Comparison of ENCODE assay signal across 27 cellular contexts in genomic region chr2:237199082-237199481, GRCh38.
DNase-seq lines count a peak whose midpoint lies in the region; ATAC-seq and TF ChIP-seq lines count a peak whose summit lies in the region.
"Had no signal": no experiment of that assay in that cellular context is flagged by ENCODE, and none has a peak within 500 bp of the region (broad histone marks: within the 10 kb centered on the region; RNA-seq: fewer than 3 reads in every experiment).

No MANE protein-coding gene starts in this region.

- intact Hi-C loops in activated CD8-positive, alpha-beta T cell treated with anti-CD3 and anti-CD28 coated beads for 36 hours (cut with micrococcal nuclease) = no loop called here

- H3K4me3 ChIP-seq in SJSA1 (no peak overlapping the region), fibroblast of lung (replicated peaks in 1 of 4; ENCODE audit: control extremely low read depth in 1 of 4, insufficient read depth in 1 of 4, low read depth in 3 of 4, low read length in 4 of 4) (no peak overlapping the region)
- H3K4me3 ChIP-seq: cardiac muscle cell, esophagus squamous epithelium, HAP-1, thyroid gland had no signal

- TF ChIP-seq CTCF in fibroblast of lung (conservative IDR thresholded peaks at IDR 0.05 in 1 of 2, IDR thresholded peaks at IDR 0.05 in 1 of 2; ENCODE audit: low read depth in 1 of 2, low read length in 2 of 2) (no peak), nephron (IDR thresholded peaks at IDR 0.05; ENCODE audit: unreplicated experiment in 3 of 3) (no peak)
- no peak for TF ChIP-seq CTCF in activated CD8-positive, alpha-beta T cell treated with anti-CD3 and anti-CD28 coated beads for 36 hours (IDR thresholded peaks at IDR 0.05)

- H3K36me3 Mint-ChIP-seq in nephron (ENCODE audit: low read depth) = no peaks in the 10 kb centered on the region
- no peaks in the 10 kb centered on the region for H3K36me3 Mint-ChIP-seq in activated CD8-positive, alpha-beta T cell treated with anti-CD3 and anti-CD28 coated beads for 36 hours (ENCODE audit: low read depth)
- H3K36me3 Mint-ChIP-seq in naive thymus-derived CD8-positive, alpha-beta T cell = no peaks in the 10 kb centered on the region
- H3K36me3 Mint-ChIP-seq: stimulated activated memory B cell treated with anti-CD40 and anti-IgM and Interleukin-4, amounts not matched to agents 10 μg/mL and 1 μg/mL and 100 μg/mL, for 72 hours had no signal

- peak overlapping the region; percentile 58 to 91 (median 69) for H3K27ac Mint-ChIP-seq in nephron
- no peak overlapping the region for H3K27ac Mint-ChIP-seq in activated CD8-positive, alpha-beta T cell treated with anti-CD3 and anti-CD28 coated beads for 36 hours
- H3K27ac Mint-ChIP-seq in naive thymus-derived CD8-positive, alpha-beta T cell = no peak overlapping the region
- H3K27ac Mint-ChIP-seq: activated B cell treated with CpG ODN at 0.5 μM for 24 hours; activated naive CD8-positive, alpha-beta T cell treated with anti-CD3 and anti-CD28 coated beads, Interleukin-2, amount 50 U/mL, for 24 hours; activated T-helper 1 cell treated with anti-CD3 and anti-CD28 coated beads, Interleukin-12 subunit alpha, Interleukin-12 subunit beta, Interleukin-2, Interleukin-4 antibody, amounts not matched to agents 30 ng/mL and 10 ng/mL and 1 ng/mL, durations not matched to agents 14 hours and 24 hours and 36 hours; CD4-positive, alpha-beta T cell; stimulated activated memory B cell treated with anti-CD40 and anti-IgM and Interleukin-4, amounts not matched to agents 10 μg/mL and 1 μg/mL and 100 μg/mL, for 72 hours had no signal

- POLR2A ChIA-PET in activated CD8-positive, alpha-beta T cell treated with anti-CD3 and anti-CD28 coated beads for 36 hours (lab: Charles Lee) = no interaction called here
- POLR2A ChIA-PET in naive thymus-derived CD8-positive, alpha-beta T cell (lab: Charles Lee) = no interaction called here

- H3K4me1 ChIP-seq in SJSA1 (replicated peaks) = peaks cover 89% of the 10 kb centered on the region
- H3K4me1 ChIP-seq in fibroblast of lung (ENCODE audit: control insufficient read depth, extremely low read depth, insufficient read depth, low read length) = peaks cover 49% of the 10 kb centered on the region
- H3K4me1 ChIP-seq: HAP-1 had no signal

- CTCF ChIA-PET in activated CD8-positive, alpha-beta T cell treated with anti-CD3 and anti-CD28 coated beads for 36 hours (lab: Charles Lee) = interaction anchor here (0.9 kb wide), 1 partner anchor 314 kb away, joined by 3 read pairs; no protein-coding TSS in a partner anchor

- H4K20me1 ChIP-seq in fibroblast of lung (ENCODE audit: control insufficient read depth, extremely low read depth, insufficient read depth, low read length) = no peaks in the 10 kb centered on the region

- no peaks in the 10 kb centered on the region for H3K27me3 ChIP-seq in SJSA1 (replicated peaks)
- H3K27me3 ChIP-seq in fibroblast of lung (ENCODE audit: control insufficient read depth, insufficient read depth, low read length) = no peaks in the 10 kb centered on the region
- H3K27me3 ChIP-seq: cardiac muscle cell, esophagus squamous epithelium, thyroid gland had no signal

- no peak overlapping the region for H3K4me2 ChIP-seq in fibroblast of lung (ENCODE audit: extremely low read depth, insufficient read depth, low read length)
- H3K4me2 ChIP-seq: KMS-11 had no signal

- DNase-seq in EH (ENCODE audit: low read depth) (peak; percentile 65), SJSA1 (ENCODE audit: low read depth in 1 of 2, low spot score in 2 of 2) (peak in 1 of 2 experiments; percentile 6), fibroblast of lung (ENCODE audit: low read depth in 2 of 2) (peak; percentile 64 to 73), LoVo (ENCODE audit: low spot score) (no peak), epidermal melanocyte (ENCODE audit: insufficient read length, low spot score) (no peak)
- no peak for DNase-seq in activated CD8-positive, alpha-beta T cell treated with anti-CD3 and anti-CD28 coated beads for 36 hours
- DNase-seq in naive thymus-derived CD8-positive, alpha-beta T cell = no peak
- DNase-seq: activated B cell treated with CpG ODN at 0.5 μM for 24 hours; activated naive CD8-positive, alpha-beta T cell treated with anti-CD3 and anti-CD28 coated beads, Interleukin-2, amount 50 U/mL, for 24 hours; CD4-positive, alpha-beta T cell; DMS79; esophagus squamous epithelium; midbrain; NCI-H1048; NCI-H2081 treated with DMSO at 0.1 percent for 48 hours; NCI-H510A treated with DMSO at 0.1 percent for 48 hours; retina; Right ventricle myocardium superior; stimulated activated CD4-positive, alpha-beta T cell treated with anti-CD3 and anti-CD28 coated beads, Interleukin-15, amount 100 ng/mL, for 24 hours; T-helper 2 cell; thyroid gland had no signal

- H3K9ac ChIP-seq in fibroblast of lung (ENCODE audit: insufficient read depth, low read length) = no peak overlapping the region
- H3K9ac ChIP-seq: KMS-11 had no signal

- no peaks in the 10 kb centered on the region for H3K79me2 ChIP-seq in fibroblast of lung (ENCODE audit: control insufficient read depth, insufficient read depth, low read length)

- H3K9me3 Mint-ChIP-seq in nephron = no peaks in the 10 kb centered on the region
- H3K9me3 Mint-ChIP-seq in activated CD8-positive, alpha-beta T cell treated with anti-CD3 and anti-CD28 coated beads for 36 hours = no peaks in the 10 kb centered on the region
- H3K9me3 Mint-ChIP-seq in naive thymus-derived CD8-positive, alpha-beta T cell = no peaks in the 10 kb centered on the region
- H3K9me3 Mint-ChIP-seq: activated B cell treated with CpG ODN at 0.5 μM for 24 hours; activated naive CD8-positive, alpha-beta T cell treated with anti-CD3 and anti-CD28 coated beads, Interleukin-2, amount 50 U/mL, for 24 hours; activated T-helper 1 cell treated with anti-CD3 and anti-CD28 coated beads, Interleukin-12 subunit alpha, Interleukin-12 subunit beta, Interleukin-2, Interleukin-4 antibody, amounts not matched to agents 30 ng/mL and 10 ng/mL and 1 ng/mL, durations not matched to agents 14 hours and 24 hours and 36 hours; CD4-positive, alpha-beta T cell; stimulated activated memory B cell treated with anti-CD40 and anti-IgM and Interleukin-4, amounts not matched to agents 10 μg/mL and 1 μg/mL and 100 μg/mL, for 72 hours had no signal

- H3K4me3 Mint-ChIP-seq in nephron = no peak overlapping the region
- no peak overlapping the region for H3K4me3 Mint-ChIP-seq in activated CD8-positive, alpha-beta T cell treated with anti-CD3 and anti-CD28 coated beads for 36 hours
- no peak overlapping the region for H3K4me3 Mint-ChIP-seq in naive thymus-derived CD8-positive, alpha-beta T cell
- H3K4me3 Mint-ChIP-seq: activated B cell treated with CpG ODN at 0.5 μM for 24 hours; activated naive CD8-positive, alpha-beta T cell treated with anti-CD3 and anti-CD28 coated beads, Interleukin-2, amount 50 U/mL, for 24 hours; activated T-helper 1 cell treated with anti-CD3 and anti-CD28 coated beads, Interleukin-12 subunit alpha, Interleukin-12 subunit beta, Interleukin-2, Interleukin-4 antibody, amounts not matched to agents 30 ng/mL and 10 ng/mL and 1 ng/mL, durations not matched to agents 14 hours and 24 hours and 36 hours; CD4-positive, alpha-beta T cell; stimulated activated memory B cell treated with anti-CD40 and anti-IgM and Interleukin-4, amounts not matched to agents 10 μg/mL and 1 μg/mL and 100 μg/mL, for 72 hours had no signal

- H3K36me3 ChIP-seq in SJSA1 (no peaks in the 10 kb centered on the region), fibroblast of lung (ENCODE audit: control insufficient read depth, insufficient read depth, low read length) (no peaks in the 10 kb centered on the region)
- H3K36me3 ChIP-seq: cardiac muscle cell, esophagus squamous epithelium, HAP-1, thyroid gland had no signal

- no peak for ATAC-seq in activated CD8-positive, alpha-beta T cell treated with anti-CD3 and anti-CD28 coated beads for 36 hours
- ATAC-seq in naive thymus-derived CD8-positive, alpha-beta T cell = no peak
- ATAC-seq: activated naive CD8-positive, alpha-beta T cell treated with anti-CD3 and anti-CD28 coated beads, Interleukin-2, amount 50 U/mL, for 24 hours; stimulated activated memory B cell treated with anti-CD40 and anti-IgM and Interleukin-4, amounts not matched to agents 10 μg/mL and 1 μg/mL and 100 μg/mL, for 72 hours had no signal

- H3K27ac ChIP-seq in SJSA1 (peak overlapping the region; percentile 85), fibroblast of lung (ENCODE audit: insufficient read depth, low read length) (peak overlapping the region; percentile 65)
- H3K27ac ChIP-seq: cardiac muscle cell, KMS-11, thyroid gland had no signal

- H3K4me1 Mint-ChIP-seq in nephron = peaks cover 82% of the 10 kb centered on the region
- H3K4me1 Mint-ChIP-seq in activated CD8-positive, alpha-beta T cell treated with anti-CD3 and anti-CD28 coated beads for 36 hours (ENCODE audit: low read depth) = peaks cover 4% of the 10 kb centered on the region
- H3K4me1 Mint-ChIP-seq in naive thymus-derived CD8-positive, alpha-beta T cell = no peaks in the 10 kb centered on the region
- H3K4me1 Mint-ChIP-seq: activated B cell treated with CpG ODN at 0.5 μM for 24 hours; stimulated activated memory B cell treated with anti-CD40 and anti-IgM and Interleukin-4, amounts not matched to agents 10 μg/mL and 1 μg/mL and 100 μg/mL, for 72 hours had no signal

- H3K9me3 ChIP-seq in SJSA1 (replicated peaks) (no peaks in the 10 kb centered on the region), fibroblast of lung (ENCODE audit: control insufficient read depth, insufficient read depth, low read depth, low read length) (no peaks in the 10 kb centered on the region)
- H3K9me3 ChIP-seq: esophagus squamous epithelium, HAP-1, thyroid gland had no signal

- no peak overlapping the region for H2AFZ ChIP-seq in fibroblast of lung (ENCODE audit: low read length)

- peaks cover 3% of the 10 kb centered on the region for H3K27me3 Mint-ChIP-seq in nephron (ENCODE audit: low read depth)
- peaks cover 11% of the 10 kb centered on the region for H3K27me3 Mint-ChIP-seq in activated CD8-positive, alpha-beta T cell treated with anti-CD3 and anti-CD28 coated beads for 36 hours
- peaks cover 0 to 8% (median 0%) of the 10 kb centered on the region in 5 donors for H3K27me3 Mint-ChIP-seq in naive thymus-derived CD8-positive, alpha-beta T cell
- H3K27me3 Mint-ChIP-seq: activated B cell treated with CpG ODN at 0.5 μM for 24 hours; CD4-positive, alpha-beta T cell; stimulated activated memory B cell treated with anti-CD40 and anti-IgM and Interleukin-4, amounts not matched to agents 10 μg/mL and 1 μg/mL and 100 μg/mL, for 72 hours had no signal

Comparison
In these comparisons a context has a peak if more than half of its experiments do, and no peak if none do; other contexts are left out.
1. DNase-seq: peak in EH (single experiment) and fibroblast of lung (2 of 2); none in activated CD8-positive, alpha-beta T cell treated with anti-CD3 and anti-CD28 coated beads for 36 hours (single experiment), naive thymus-derived CD8-positive, alpha-beta T cell (0 of 10), LoVo (single experiment) and epidermal melanocyte (single experiment).
2. H3K27ac Mint-ChIP-seq: peak in nephron (3 of 3); none in activated CD8-positive, alpha-beta T cell treated with anti-CD3 and anti-CD28 coated beads for 36 hours (single experiment) and naive thymus-derived CD8-positive, alpha-beta T cell (0 of 10).